In the genomic region with DNA sequence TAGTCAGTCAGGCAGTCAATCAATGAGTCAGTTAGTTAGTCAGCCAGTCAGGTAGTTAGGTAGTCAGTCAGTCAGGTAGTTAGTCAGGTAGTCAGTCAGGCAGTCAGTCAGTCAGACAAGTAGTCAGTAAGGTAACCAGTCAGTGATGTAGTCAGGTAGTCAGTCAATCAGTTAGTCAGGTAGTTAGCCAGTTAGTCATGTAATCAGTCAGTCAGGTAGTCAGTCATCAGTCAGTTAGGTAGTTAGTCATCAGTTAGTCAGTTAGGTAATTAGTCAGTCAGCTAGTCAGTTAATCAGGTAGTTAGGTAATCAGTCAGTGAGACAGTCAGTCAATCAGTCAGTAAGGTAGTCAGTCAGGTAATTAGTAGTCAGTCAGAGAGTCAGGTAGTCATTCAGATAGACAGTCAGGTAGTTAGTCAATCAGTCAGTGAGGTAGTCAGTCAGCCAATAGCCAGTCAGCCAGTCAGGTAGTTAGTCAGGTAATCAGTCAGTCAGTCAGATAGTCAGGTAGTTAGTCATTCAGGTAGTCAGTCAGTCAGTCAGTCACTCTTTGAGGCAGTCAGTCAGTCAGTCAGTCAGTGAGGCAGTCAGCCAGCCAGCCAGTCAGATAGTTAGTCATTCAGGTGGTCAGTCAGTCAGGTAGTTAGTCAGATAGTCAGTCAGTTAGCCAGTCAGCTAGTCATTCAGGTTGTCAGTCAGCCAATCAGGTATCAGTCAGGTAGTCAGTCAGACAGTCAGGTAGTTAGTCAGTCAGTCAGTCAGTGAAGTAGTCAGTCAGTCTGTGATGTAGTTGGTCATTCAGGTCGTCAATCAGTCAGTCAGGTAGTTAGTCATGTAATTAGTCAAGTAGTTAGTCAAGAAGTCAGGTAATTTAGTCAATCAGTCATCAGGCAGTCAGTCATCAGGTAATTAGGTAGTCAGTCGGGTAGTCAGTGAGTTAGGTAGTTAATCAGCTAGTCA, we compare ENCODE assay signal across 1 cellular context.
TF ChIP-seq lines count a peak whose summit lies in the region.

No MANE protein-coding gene starts in this region.

TF ChIP-seq in K562, 482 proteins besides CTCF, POLR2A, EP300 and RAD21:
- no peak for TF ChIP-seq PTTG1 (tag; IDR thresholded peaks at IDR 0.05; ENCODE audit: low read depth)
- TF ChIP-seq, protein P1, sequence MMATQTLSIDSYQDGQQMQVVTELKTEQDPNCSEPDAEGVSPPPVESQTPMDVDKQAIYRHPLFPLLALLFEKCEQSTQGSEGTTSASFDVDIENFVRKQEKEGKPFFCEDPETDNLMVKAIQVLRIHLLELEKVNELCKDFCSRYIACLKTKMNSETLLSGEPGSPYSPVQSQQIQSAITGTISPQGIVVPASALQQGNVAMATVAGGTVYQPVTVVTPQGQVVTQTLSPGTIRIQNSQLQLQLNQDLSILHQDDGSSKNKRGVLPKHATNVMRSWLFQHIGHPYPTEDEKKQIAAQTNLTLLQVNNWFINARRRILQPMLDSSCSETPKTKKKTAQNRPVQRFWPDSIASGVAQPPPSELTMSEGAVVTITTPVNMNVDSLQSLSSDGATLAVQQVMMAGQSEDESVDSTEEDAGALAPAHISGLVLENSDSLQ (IDR thresholded peaks at IDR 0.05), result no peak
- no peak for TF ChIP-seq NR4A1 (CRISPR knock-in tag; IDR thresholded peaks at IDR 0.05)
- no peak for TF ChIP-seq NR4A1 (tag; IDR thresholded peaks at IDR 0.05)
- peak; percentile 77 for TF ChIP-seq HMBOX1 (IDR thresholded peaks at IDR 0.05)
- no peak for TF ChIP-seq NCOR1 (IDR thresholded peaks at IDR 0.05)
- no peak for TF ChIP-seq ZNF280A (IDR thresholded peaks at IDR 0.05; ENCODE audit: low read depth, partially characterized antibody)
- no peak for TF ChIP-seq KDM4B (IDR thresholded peaks at IDR 0.05; ENCODE audit: borderline replicate concordance in 2 of 2, low read depth in 1 of 2)
- 0 out of 2 replicates have a peak, but pooled peaks have one; percentile 16 for TF ChIP-seq GATA2 (CRISPR knock-in tag; IDR thresholded peaks at IDR 0.05)
- TF ChIP-seq HMG20A (CRISPR knock-in tag; conservative IDR thresholded peaks at IDR 0.05), result no peak
- TF ChIP-seq ZNF584 (CRISPR knock-in tag; IDR thresholded peaks at IDR 0.05; ENCODE audit: low read depth), result no peak
- no peak for TF ChIP-seq SIN3B (IDR thresholded peaks at IDR 0.05; ENCODE audit: low read depth)
- TF ChIP-seq CREB3L1 (IDR thresholded peaks at IDR 0.05; ENCODE audit: borderline replicate concordance, low read depth), result no peak
- no peak for TF ChIP-seq RBFOX2 (IDR thresholded peaks at IDR 0.05; ENCODE audit: low read depth, low read length)
- no peak for TF ChIP-seq ZSCAN32 (CRISPR knock-in tag; IDR thresholded peaks at IDR 0.05)
- TF ChIP-seq CGGBP1 (CRISPR knock-in tag; IDR thresholded peaks at IDR 0.05), result no peak
- TF ChIP-seq, protein P2, sequence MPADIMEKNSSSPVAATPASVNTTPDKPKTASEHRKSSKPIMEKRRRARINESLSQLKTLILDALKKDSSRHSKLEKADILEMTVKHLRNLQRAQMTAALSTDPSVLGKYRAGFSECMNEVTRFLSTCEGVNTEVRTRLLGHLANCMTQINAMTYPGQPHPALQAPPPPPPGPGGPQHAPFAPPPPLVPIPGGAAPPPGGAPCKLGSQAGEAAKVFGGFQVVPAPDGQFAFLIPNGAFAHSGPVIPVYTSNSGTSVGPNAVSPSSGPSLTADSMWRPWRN (IDR thresholded peaks at IDR 0.05; ENCODE audit: low read depth), result no peak
- TF ChIP-seq THAP12 (CRISPR knock-in tag; IDR thresholded peaks at IDR 0.05), result peak; percentile 13
- TF ChIP-seq OTX1 (CRISPR knock-in tag; IDR thresholded peaks at IDR 0.05), result peak; percentile 21; the same call in 1 of the 2 replicates
- TF ChIP-seq ZNF77 (CRISPR knock-in tag; IDR thresholded peaks at IDR 0.05), result no peak
- 0 out of 2 replicates have a peak, but pooled peaks have one; percentile 34 for TF ChIP-seq THRB (CRISPR knock-in tag; conservative IDR thresholded peaks at IDR 0.05)
- no peak for TF ChIP-seq ELF2 (CRISPR knock-in tag; IDR thresholded peaks at IDR 0.05)
- peak; percentile 11; the same call in 1 of the 2 replicates for TF ChIP-seq DLX4 (CRISPR knock-in tag; IDR thresholded peaks at IDR 0.05)
- TF ChIP-seq ZNF695 (CRISPR knock-in tag; IDR thresholded peaks at IDR 0.05), result no peak
- no peak for TF ChIP-seq POU5F1 (IDR thresholded peaks at IDR 0.05; ENCODE audit: borderline replicate concordance, low read depth, low read length, partially characterized antibody)
- TF ChIP-seq, protein P3, sequence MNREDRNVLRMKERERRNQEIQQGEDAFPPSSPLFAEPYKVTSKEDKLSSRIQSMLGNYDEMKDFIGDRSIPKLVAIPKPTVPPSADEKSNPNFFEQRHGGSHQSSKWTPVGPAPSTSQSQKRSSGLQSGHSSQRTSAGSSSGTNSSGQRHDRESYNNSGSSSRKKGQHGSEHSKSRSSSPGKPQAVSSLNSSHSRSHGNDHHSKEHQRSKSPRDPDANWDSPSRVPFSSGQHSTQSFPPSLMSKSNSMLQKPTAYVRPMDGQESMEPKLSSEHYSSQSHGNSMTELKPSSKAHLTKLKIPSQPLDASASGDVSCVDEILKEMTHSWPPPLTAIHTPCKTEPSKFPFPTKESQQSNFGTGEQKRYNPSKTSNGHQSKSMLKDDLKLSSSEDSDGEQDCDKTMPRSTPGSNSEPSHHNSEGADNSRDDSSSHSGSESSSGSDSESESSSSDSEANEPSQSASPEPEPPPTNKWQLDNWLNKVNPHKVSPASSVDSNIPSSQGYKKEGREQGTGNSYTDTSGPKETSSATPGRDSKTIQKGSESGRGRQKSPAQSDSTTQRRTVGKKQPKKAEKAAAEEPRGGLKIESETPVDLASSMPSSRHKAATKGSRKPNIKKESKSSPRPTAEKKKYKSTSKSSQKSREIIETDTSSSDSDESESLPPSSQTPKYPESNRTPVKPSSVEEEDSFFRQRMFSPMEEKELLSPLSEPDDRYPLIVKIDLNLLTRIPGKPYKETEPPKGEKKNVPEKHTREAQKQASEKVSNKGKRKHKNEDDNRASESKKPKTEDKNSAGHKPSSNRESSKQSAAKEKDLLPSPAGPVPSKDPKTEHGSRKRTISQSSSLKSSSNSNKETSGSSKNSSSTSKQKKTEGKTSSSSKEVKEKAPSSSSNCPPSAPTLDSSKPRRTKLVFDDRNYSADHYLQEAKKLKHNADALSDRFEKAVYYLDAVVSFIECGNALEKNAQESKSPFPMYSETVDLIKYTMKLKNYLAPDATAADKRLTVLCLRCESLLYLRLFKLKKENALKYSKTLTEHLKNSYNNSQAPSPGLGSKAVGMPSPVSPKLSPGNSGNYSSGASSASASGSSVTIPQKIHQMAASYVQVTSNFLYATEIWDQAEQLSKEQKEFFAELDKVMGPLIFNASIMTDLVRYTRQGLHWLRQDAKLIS (CRISPR knock-in tag; IDR thresholded peaks at IDR 0.05), result no peak
- TF ChIP-seq ZNF395 (CRISPR knock-in tag; IDR thresholded peaks at IDR 0.05), result no peak
- TF ChIP-seq RUNX1 (IDR thresholded peaks at IDR 0.05; ENCODE audit: low read depth), result no peak
- TF ChIP-seq GTF2A2 (tag; IDR thresholded peaks at IDR 0.05), result no peak
- TF ChIP-seq HEY1 (CRISPR knock-in tag; IDR thresholded peaks at IDR 0.05; ENCODE audit: borderline replicate concordance), result no peak
